ENCODE assay signal across 1 cellular context in the genomic region with DNA sequence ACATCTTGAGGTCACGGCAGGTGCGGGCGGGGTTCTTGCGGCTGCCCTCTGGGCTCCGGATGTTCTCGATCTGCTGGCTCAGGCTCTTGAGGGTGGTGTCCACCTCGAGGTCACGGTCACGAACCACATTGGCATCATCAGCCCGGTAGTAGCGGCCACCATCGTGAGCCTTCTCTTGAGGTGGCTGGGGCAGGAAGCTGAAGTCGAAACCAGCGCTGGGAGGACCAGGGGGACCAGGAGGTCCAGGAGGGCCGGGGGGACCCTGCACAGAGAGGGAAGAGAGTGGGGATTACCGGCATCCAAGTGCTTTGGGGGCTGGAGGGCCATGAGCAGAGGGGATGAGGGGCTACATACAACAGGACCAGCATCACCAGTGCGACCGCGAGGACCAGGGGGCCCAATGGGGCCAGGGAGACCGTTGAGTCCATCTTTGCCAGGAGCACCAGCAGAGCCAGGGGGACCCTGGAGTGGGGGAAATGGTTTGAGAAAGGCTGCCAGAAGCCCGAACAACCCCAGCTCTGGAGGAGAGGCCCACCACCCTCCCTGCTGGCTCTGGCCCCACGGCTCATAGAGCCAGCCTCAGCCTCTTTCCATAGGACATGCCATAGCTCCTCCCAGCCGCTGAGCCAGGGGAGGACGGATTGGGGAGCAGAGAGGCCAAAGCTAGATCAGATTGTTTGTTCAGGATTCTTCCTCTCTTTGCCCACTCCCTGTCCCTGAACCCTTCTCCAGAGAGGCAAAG.
TF ChIP-seq lines count a peak whose summit lies in the region.

No MANE protein-coding gene starts in this region.

TF ChIP-seq in IMR-90, 13 proteins besides CTCF, POLR2A, EP300 and RAD21:
- TF ChIP-seq RFX5 (IDR thresholded peaks at IDR 0.05; ENCODE audit: low read depth, low read length) (no peak), RCOR1 (IDR thresholded peaks at IDR 0.05; ENCODE audit: insufficient replicate concordance, low read length) (no peak), USF2 (IDR thresholded peaks at IDR 0.05; ENCODE audit: low read depth, low read length) (no peak), MAZ (IDR thresholded peaks at IDR 0.05; ENCODE audit: borderline replicate concordance, low read depth, low read length) (no peak; the same call in 1 of the 2 replicates), MAFK (IDR thresholded peaks at IDR 0.05; ENCODE audit: low read depth, low read length) (no peak), CHD1 (IDR thresholded peaks at IDR 0.05; ENCODE audit: low read depth, low read length) (no peak), CEBPB (IDR thresholded peaks at IDR 0.05; ENCODE audit: low read depth, low read length) (no peak), SMC3 (IDR thresholded peaks at IDR 0.05; ENCODE audit: low read depth, low read length) (no peak), BHLHE40 (IDR thresholded peaks at IDR 0.05; ENCODE audit: low read depth, low read length) (no peak), NFE2L2 (IDR thresholded peaks at IDR 0.05; ENCODE audit: low read depth, low read length) (no peak), MXI1 (IDR thresholded peaks at IDR 0.05; ENCODE audit: borderline replicate concordance, low read depth, low read length) (no peak), FOS (IDR thresholded peaks at IDR 0.05; ENCODE audit: low read depth, low read length) (no peak)
- TF ChIP-seq, protein P1, sequence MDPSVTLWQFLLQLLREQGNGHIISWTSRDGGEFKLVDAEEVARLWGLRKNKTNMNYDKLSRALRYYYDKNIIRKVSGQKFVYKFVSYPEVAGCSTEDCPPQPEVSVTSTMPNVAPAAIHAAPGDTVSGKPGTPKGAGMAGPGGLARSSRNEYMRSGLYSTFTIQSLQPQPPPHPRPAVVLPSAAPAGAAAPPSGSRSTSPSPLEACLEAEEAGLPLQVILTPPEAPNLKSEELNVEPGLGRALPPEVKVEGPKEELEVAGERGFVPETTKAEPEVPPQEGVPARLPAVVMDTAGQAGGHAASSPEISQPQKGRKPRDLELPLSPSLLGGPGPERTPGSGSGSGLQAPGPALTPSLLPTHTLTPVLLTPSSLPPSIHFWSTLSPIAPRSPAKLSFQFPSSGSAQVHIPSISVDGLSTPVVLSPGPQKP (IDR thresholded peaks at IDR 0.05; ENCODE audit: borderline replicate concordance, low read depth, low read length), result no peak
